ENCODE assay signal across 20 cellular contexts in genomic region chr10:31630866-31631567, GRCh38.
DNase-seq lines count a peak whose midpoint lies in the region; ATAC-seq, FAIRE-seq and TF ChIP-seq lines count a peak whose summit lies in the region.
"Had no signal": no experiment of that assay in that cellular context is flagged by ENCODE, and none has a peak within 500 bp of the region (broad histone marks: within the 10 kb centered on the region; RNA-seq: fewer than 3 reads in every experiment).

No MANE protein-coding gene starts in this region.

- H3K27me3 ChIP-seq in osteoblast (ENCODE audit: insufficient read depth, low read length): no peaks in the 10 kb centered on the region
- H3K27me3 ChIP-seq: brain microvascular endothelial cell, gastroesophageal sphincter had no signal

- intact Hi-C loops in left ventricle myocardium superior (cut with micrococcal nuclease): loop anchor here (5.0 kb wide), 1 partner anchor 51 kb away; no protein-coding TSS in a partner anchor

- no peaks in the 10 kb centered on the region for H3K4me1 Mint-ChIP-seq in stimulated activated memory B cell treated with anti-CD40 and anti-IgM and Interleukin-4, amounts not matched to agents 10 μg/mL and 1 μg/mL and 100 μg/mL, for 72 hours
- H3K4me1 Mint-ChIP-seq: GM23338 had no signal

- no peak for TF ChIP-seq CTCF in osteoblast (IDR thresholded peaks at IDR 0.05; ENCODE audit: extremely low read depth, low read depth, low read length)

- H3K9me3 ChIP-seq in osteoblast (ENCODE audit: low read depth, low read length): no peaks in the 10 kb centered on the region

- peaks cover 5% of the 10 kb centered on the region for H3K36me3 Mint-ChIP-seq in stimulated activated memory B cell treated with anti-CD40 and anti-IgM and Interleukin-4, amounts not matched to agents 10 μg/mL and 1 μg/mL and 100 μg/mL, for 72 hours

- H4K20me1 ChIP-seq in osteoblast (ENCODE audit: insufficient read depth, low read length): no peaks in the 10 kb centered on the region

- no peaks in the 10 kb centered on the region for H3K4me1 ChIP-seq in osteoblast (ENCODE audit: insufficient read depth, low read length)

- H3K36me3 ChIP-seq in osteoblast (ENCODE audit: insufficient read depth, low read length): no peaks in the 10 kb centered on the region
- H3K36me3 ChIP-seq: brain microvascular endothelial cell, gastroesophageal sphincter had no signal

- H3K27ac Mint-ChIP-seq in stimulated activated memory B cell treated with anti-CD40 and anti-IgM and Interleukin-4, amounts not matched to agents 10 μg/mL and 1 μg/mL and 100 μg/mL, for 72 hours: no peak overlapping the region
- H3K27ac Mint-ChIP-seq: activated naive CD4-positive, alpha-beta T cell treated with anti-CD3 and anti-CD28 coated beads, Interleukin-2, amount 50 U/mL, for 72 hours; GM23338; T-helper 1 cell treated with Interleukin-12 subunit alpha and Interleukin-12 subunit beta and Interleukin-4 antibody, amounts not matched to agents 30 μg/mL and 1 μg/mL, for 36 hours had no signal

- FAIRE-seq in frontal cortex (lab: Jason Lieb, UNC): no peak
- FAIRE-seq: GM19239 had no signal

- no peak overlapping the region for H3K4me3 Mint-ChIP-seq in stimulated activated memory B cell treated with anti-CD40 and anti-IgM and Interleukin-4, amounts not matched to agents 10 μg/mL and 1 μg/mL and 100 μg/mL, for 72 hours
- H3K4me3 Mint-ChIP-seq: GM23338; T-helper 1 cell treated with Interleukin-12 subunit alpha and Interleukin-12 subunit beta and Interleukin-4 antibody, amounts not matched to agents 30 μg/mL and 1 μg/mL, for 36 hours had no signal

- H3K27me3 Mint-ChIP-seq in stimulated activated memory B cell treated with anti-CD40 and anti-IgM and Interleukin-4, amounts not matched to agents 10 μg/mL and 1 μg/mL and 100 μg/mL, for 72 hours: peaks cover 20% of the 10 kb centered on the region

- H3K79me2 ChIP-seq in osteoblast (ENCODE audit: insufficient read depth, low read length): no peaks in the 10 kb centered on the region

- DNase-seq in amniotic epithelial cell (ENCODE audit: low read depth) (peak; percentile 81), left ventricle myocardium superior (no peak), NCI-H1436 (lab: John Stamatoyannopoulos, UW) (no peak), osteoblast (ENCODE audit: insufficient read length, low spot score, missing footprints) (no peak), frontal cortex (ENCODE audit: low spot score in 2 of 2) (no peak), NAMALWA (ENCODE audit: low spot score) (no peak)
- DNase-seq: activated T-cell treated with anti-CD3 and anti-CD28 coated beads, Interleukin-2, amount 50 U/mL, for 48 hours; AML-193; brain microvascular endothelial cell; COR-L47; Kasumi-1; stimulated activated CD4-positive, alpha-beta T cell treated with anti-CD3 and anti-CD28 coated beads, Interleukin-1b, Interleukin-23, amount 100 ng/mL, for 48 hours had no signal

- ATAC-seq in HG02798 (IDR thresholded peaks at IDR 0.05; ENCODE audit: poor library complexity, unreplicated experiment) (peak; percentile 49), left ventricle myocardium superior (peak; percentile 91)
- ATAC-seq in stimulated activated memory B cell treated with anti-CD40 and anti-IgM and Interleukin-4, amounts not matched to agents 10 μg/mL and 1 μg/mL and 100 μg/mL, for 72 hours: peak; percentile 50
- ATAC-seq: activated naive CD4-positive, alpha-beta T cell treated with anti-CD3 and anti-CD28 coated beads, Interleukin-2, amount 50 U/mL, for 72 hours; gastroesophageal sphincter; GM23338 had no signal

- H3K4me3 ChIP-seq in osteoblast (ENCODE audit: insufficient read depth, low read length): no peak overlapping the region
- H3K4me3 ChIP-seq: gastroesophageal sphincter, GM23338 had no signal

- H3K4me2 ChIP-seq in osteoblast (ENCODE audit: insufficient read depth, low read length): no peak overlapping the region
- H3K4me2 ChIP-seq: GM23338 had no signal

- H3K27ac ChIP-seq in osteoblast (ENCODE audit: low read depth, low read length): no peak overlapping the region
- H3K27ac ChIP-seq: brain microvascular endothelial cell, epithelial cell of prostate, gastroesophageal sphincter had no signal

- H2AFZ ChIP-seq in osteoblast (ENCODE audit: low read length): no peak overlapping the region
- H2AFZ ChIP-seq: GM23338 had no signal

- peaks cover 6% of the 10 kb centered on the region for H3K9me3 Mint-ChIP-seq in stimulated activated memory B cell treated with anti-CD40 and anti-IgM and Interleukin-4, amounts not matched to agents 10 μg/mL and 1 μg/mL and 100 μg/mL, for 72 hours
